8 cellular contexts compared by ENCODE assay signal in genomic region chr22:24424001-24424900, GRCh38. TPM values are rescaled to one million over a fixed set of nuclear protein-coding genes. Genes with fewer than 3 reads are reported as not detected.
DNase-seq lines count a peak whose midpoint lies in the region; ATAC-seq and TF ChIP-seq lines count a peak whose summit lies in the region.

No MANE protein-coding gene starts in this region.

- peaks cover 44 to 48% (median 46%) of the 10 kb centered on the region in 3 donors for H3K4me1 Mint-ChIP-seq in T-cell

- H3K9me3 Mint-ChIP-seq in T-cell: no peaks in the 10 kb centered on the region

- peak; percentile 29 for DNase-seq in ELR (ENCODE audit: low read depth)
- peak in 20 of 34 experiments; percentile 22 to 50 (median 34) for DNase-seq in T-cell
- no peak for DNase-seq in cardiac fibroblast (ENCODE audit: low read depth in 2 of 2)
- DNase-seq in lower lobe of right lung: peak; percentile 62
- DNase-seq in kidney tubule cell (ENCODE audit: low spot score): no peak
- no peak for DNase-seq in cerebellum (ENCODE audit: low spot score)

- H3K27me3 ChIP-seq in lower lobe of right lung (ENCODE audit: low read depth) (peaks cover 13% of the 10 kb centered on the region), subcutaneous abdominal adipose tissue (ENCODE audit: control insufficient read depth in 5 of 5, insufficient read depth in 4 of 5, low read length in 5 of 5) (peaks cover 0 to 10% (median 0%) of the 10 kb centered on the region in 5 donors)

- CTCF ChIA-PET in T-cell (lab: Charles Lee): interaction anchor here in 1 of 2 donors (1.1 kb wide), 1 partner anchor 10 kb away, joined by 4 read pairs; no protein-coding TSS in a partner anchor

- H3K4me1 ChIP-seq in lower lobe of right lung (peaks cover 72% of the 10 kb centered on the region), subcutaneous abdominal adipose tissue (ENCODE audit: control insufficient read depth in 5 of 5, insufficient read depth in 5 of 5, low read length in 5 of 5) (peaks cover 2 to 52% (median 34%) of the 10 kb centered on the region in 5 donors)

- peak in 2 of 4 experiments; percentile 8 to 10 for ATAC-seq in T-cell (replicated peaks in 1 of 4)
- ATAC-seq in lower lobe of right lung: peak; percentile 31 to 52
- no peak for ATAC-seq in HG03159 (IDR thresholded peaks at IDR 0.05; ENCODE audit: unreplicated experiment)

- peak overlapping the region in 3 of 5 donors; percentile 7 to 48 (median 41) for H3K9ac ChIP-seq in subcutaneous abdominal adipose tissue (ENCODE audit: low read length in 5 of 5)

- POLR2A ChIA-PET in T-cell (lab: Charles Lee): interaction anchor here in 1 of 2 donors (0.6 kb wide), 1 partner anchor 154 kb away, joined by 4 read pairs; the partner anchor contains the start of gene SPECC1L

- H3K36me3 Mint-ChIP-seq in T-cell: no peaks in the 10 kb centered on the region

- H3K27me3 Mint-ChIP-seq in T-cell: peaks cover 0 to 3% of the 10 kb centered on the region in 2 donors

- H3K27ac Mint-ChIP-seq in T-cell: peak overlapping the region in 1 of 2 donors; percentile 44

- H3K36me3 ChIP-seq in lower lobe of right lung (no peaks in the 10 kb centered on the region), subcutaneous abdominal adipose tissue (ENCODE audit: control insufficient read depth in 5 of 5, insufficient read depth in 5 of 5, low read length in 5 of 5) (no peaks in the 10 kb centered on the region)

- peak overlapping the region; percentile 67 to 90 (median 68) for H3K4me3 Mint-ChIP-seq in T-cell

- H3K27ac ChIP-seq in lower lobe of right lung (peak overlapping the region; percentile 77), subcutaneous abdominal adipose tissue (ENCODE audit: low read depth, low read length) (no peak overlapping the region)

- TF ChIP-seq CTCF in cardiac fibroblast (IDR thresholded peaks at IDR 0.05; ENCODE audit: low read depth, low read length) (no peak), lower lobe of right lung (IDR thresholded peaks at IDR 0.05) (no peak)

- H3K9me3 ChIP-seq in lower lobe of right lung (no peaks in the 10 kb centered on the region), subcutaneous abdominal adipose tissue (ENCODE audit: control insufficient read depth in 5 of 5, low read length in 5 of 5) (no peaks in the 10 kb centered on the region)

- H3K4me3 ChIP-seq in cardiac fibroblast (replicated peaks in 1 of 2; ENCODE audit: low read depth in 2 of 2, low read length in 2 of 2): peak overlapping the region; percentile 38 to 55
- peak overlapping the region; percentile 75 for H3K4me3 ChIP-seq in lower lobe of right lung
- peak overlapping the region in 4 of 5 donors; percentile 32 to 67 (median 56) for H3K4me3 ChIP-seq in subcutaneous abdominal adipose tissue (ENCODE audit: low read depth in 1 of 5, low read length in 5 of 5)

- intact Hi-C loops in lower lobe of right lung (cut with DNase I): no loop called here

RNA-seq across cellular contexts. Expression of gene ADORA2A, which starts 3.1 kb away (rescaled TPM):
- total RNA-seq in T-cell: 10 to 100 TPM; 29.1 to 35.1 (median 30.1) TPM
- 16.0 TPM for total RNA-seq in lower lobe of right lung
- 12.9 TPM for total RNA-seq in cerebellum

Comparison
In these comparisons a context has a peak if more than half of its experiments do, and no peak if none do; other contexts are left out.
1. DNase-seq: peak in ELR (single experiment), T-cell (20 of 34) and lower lobe of right lung (single experiment); none in cardiac fibroblast (0 of 2), kidney tubule cell (single experiment) and cerebellum (single experiment).
2. Peak in every context shown above with its lines, with median percentiles within 50 percentile points of each other: H3K4me3 ChIP-seq.